Comparison of ENCODE assay signal across 31 cellular contexts in the genomic region with DNA sequence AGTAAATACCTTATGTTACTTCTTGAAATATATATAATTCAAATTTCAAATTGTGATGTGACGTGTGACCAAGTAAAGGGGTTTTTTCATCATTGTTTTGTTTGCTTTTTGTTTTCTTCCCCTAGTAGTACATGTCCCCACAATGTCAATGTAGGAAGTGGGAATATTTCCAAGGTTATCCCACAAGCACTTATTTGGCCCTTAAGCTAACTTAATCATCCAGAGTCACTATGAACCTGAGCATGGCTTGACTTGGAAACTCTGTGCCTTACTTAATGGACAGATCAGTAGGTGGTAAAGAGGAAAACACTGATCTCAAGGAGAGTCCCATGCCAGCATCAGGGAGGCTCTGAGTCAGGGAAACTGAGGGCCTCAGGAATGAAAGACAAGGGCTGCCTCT.
"Had no signal": no experiment of that assay in that cellular context is flagged by ENCODE, and none has a peak within 500 bp of the region (broad histone marks: within the 10 kb centered on the region; RNA-seq: fewer than 3 reads in every experiment).

No MANE protein-coding gene starts in this region.

- ATAC-seq: activated naive CD8-positive, alpha-beta T cell treated with anti-CD3 and anti-CD28 coated beads, Interleukin-2, amount 50 U/mL, for 24 hours had no signal

- H3K4me1 Mint-ChIP-seq: activated CD4-positive, alpha-beta T cell treated with anti-CD3 and anti-CD28 coated beads, Interleukin-2, amount 10 ng/mL, durations not matched to agents 24 days and 14 days; activated naive CD4-positive, alpha-beta T cell treated with anti-CD3 and anti-CD28 coated beads, Interleukin-2, amount 10 ng/mL, durations not matched to agents 7 days and 5 days; activated naive CD8-positive, alpha-beta T cell treated with anti-CD3 and anti-CD28 coated beads, Interleukin-2, amount 50 U/mL, for 24 hours; central memory CD8-positive, alpha-beta T cell had no signal

- H3K9ac ChIP-seq: SK-N-SH had no signal

- H3K4me2 ChIP-seq: SK-N-SH had no signal

- H3K27me3 ChIP-seq: cardiac muscle cell, SJSA1 had no signal

- H3K4me3 ChIP-seq: cardiac muscle cell, SJSA1 had no signal

- H3K27me3 Mint-ChIP-seq: activated CD4-positive, alpha-beta T cell treated with anti-CD3 and anti-CD28 coated beads, Interleukin-2, amount 10 ng/mL, durations not matched to agents 24 days and 14 days; activated naive CD4-positive, alpha-beta T cell treated with anti-CD3 and anti-CD28 coated beads, Interleukin-2, amount 10 ng/mL, durations not matched to agents 7 days and 5 days; activated naive CD8-positive, alpha-beta T cell; activated naive CD8-positive, alpha-beta T cell treated with anti-CD3 and anti-CD28 coated beads, Interleukin-2, amount 50 U/mL, for 24 hours; central memory CD8-positive, alpha-beta T cell had no signal

- H3K27ac ChIP-seq: cardiac muscle cell, SJSA1 had no signal

- H3K9me3 Mint-ChIP-seq: activated CD4-positive, alpha-beta T cell treated with anti-CD3 and anti-CD28 coated beads, Interleukin-2, amount 10 ng/mL, durations not matched to agents 24 days and 14 days had no signal

- H3K36me3 ChIP-seq: cardiac muscle cell, SJSA1 had no signal

- H3K36me3 Mint-ChIP-seq: activated naive CD4-positive, alpha-beta T cell treated with anti-CD3 and anti-CD28 coated beads, Interleukin-2, amount 10 ng/mL, durations not matched to agents 7 days and 5 days; activated naive CD8-positive, alpha-beta T cell had no signal

- H3K27ac Mint-ChIP-seq: activated CD4-positive, alpha-beta T cell treated with anti-CD3 and anti-CD28 coated beads, Interleukin-2, amount 10 ng/mL, durations not matched to agents 24 days and 14 days; activated naive CD4-positive, alpha-beta T cell treated with anti-CD3 and anti-CD28 coated beads, Interleukin-2, amount 10 ng/mL, durations not matched to agents 7 days and 5 days; activated naive CD8-positive, alpha-beta T cell; activated naive CD8-positive, alpha-beta T cell treated with anti-CD3 and anti-CD28 coated beads, Interleukin-2, amount 50 U/mL, for 24 hours; T-helper 1 cell treated with Interleukin-12 subunit alpha and Interleukin-12 subunit beta and Interleukin-4 antibody, amounts not matched to agents 30 μg/mL and 1 μg/mL, for 36 hours; T-helper 2 cell treated with Interferon-gamma antibody and Interleukin-4, amounts not matched to agents 5 μg/mL and 100 μg/mL, for 36 hours had no signal

- H3K9me3 ChIP-seq: SJSA1, SK-N-SH had no signal

- DNase-seq: activated CD4-positive, alpha-beta T cell treated with anti-CD3 and anti-CD28 coated beads, Interleukin-2, amount 10 ng/mL, durations not matched to agents 24 days and 14 days; activated CD4-positive, alpha-beta T cell treated with anti-CD3 and anti-CD28 coated beads, Interleukin-2, amount 50 U/mL, for 48 hours; activated CD8-positive, alpha-beta memory T cell treated with anti-CD3 and anti-CD28 coated beads, Interleukin-2, amount 50 U/mL, for 4 hours; activated effector memory CD4-positive, alpha-beta T cell treated with Interleukin-2 at 50 U/mL for 16 hours; activated naive CD4-positive, alpha-beta T cell treated with anti-CD3 and anti-CD28 coated beads, Interleukin-2, amount 10 ng/mL, durations not matched to agents 7 days and 5 days; activated naive CD8-positive, alpha-beta T cell treated with anti-CD3 and anti-CD28 coated beads, Interleukin-2, amount 50 U/mL, for 24 hours; activated T-cell treated with anti-CD3 and anti-CD28 coated beads for 4 hours; activated T-cell treated with anti-CD3 and anti-CD28 coated beads, Interleukin-2, amount 50 U/mL, for 48 hours; anterior cingulate cortex; Karpas-422; KBM-7; MM.1S; MV-4-11; NCI-H1092; NCI-H1436 treated with DMSO at 0.1 percent for 48 hours; NCI-H187; NCI-H2029 treated with DMSO at 0.1 percent for 48 hours; NCI-H2107; NCI-H2171; NCI-H510A; NCI-H526; NCI-H748 treated with DMSO at 0.1 percent for 48 hours; NK-92 treated with Interleukin-12 subunit alpha and Interleukin-12 subunit beta, amount 100 ng/mL, for 24 hours; SHP77 treated with DMSO at 0.1 percent for 48 hours; SK-N-SH had no signal

- H3K4me3 Mint-ChIP-seq: activated CD4-positive, alpha-beta T cell treated with anti-CD3 and anti-CD28 coated beads, Interleukin-2, amount 10 ng/mL, durations not matched to agents 24 days and 14 days; activated naive CD4-positive, alpha-beta T cell treated with anti-CD3 and anti-CD28 coated beads, Interleukin-2, amount 10 ng/mL, durations not matched to agents 7 days and 5 days; activated naive CD8-positive, alpha-beta T cell; activated naive CD8-positive, alpha-beta T cell treated with anti-CD3 and anti-CD28 coated beads, Interleukin-2, amount 50 U/mL, for 24 hours; central memory CD8-positive, alpha-beta T cell; T-helper 1 cell treated with Interleukin-12 subunit alpha and Interleukin-12 subunit beta and Interleukin-4 antibody, amounts not matched to agents 30 μg/mL and 1 μg/mL, for 36 hours; T-helper 2 cell treated with Interferon-gamma antibody and Interleukin-4, amounts not matched to agents 5 μg/mL and 100 μg/mL, for 36 hours had no signal
